In the genomic region with DNA sequence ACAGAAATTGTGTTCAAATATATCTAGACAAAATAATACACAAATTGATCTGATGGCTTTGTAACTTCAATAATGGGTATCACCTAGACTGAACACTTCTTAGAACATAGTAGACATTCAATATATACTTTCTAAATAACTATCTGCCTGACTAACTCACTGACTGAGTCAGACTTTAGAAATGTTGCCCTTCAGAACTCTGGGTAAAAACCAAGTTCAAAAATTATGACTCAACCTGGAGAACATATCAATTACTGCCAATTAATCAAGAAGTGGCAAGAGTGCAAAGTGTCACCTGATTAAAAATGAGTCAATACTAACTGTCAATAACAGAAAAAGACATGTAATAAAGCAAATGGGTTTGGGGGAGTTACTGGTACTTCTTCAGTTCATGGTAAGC, we compare ENCODE assay signal across 15 cellular contexts.
DNase-seq lines count a peak whose midpoint lies in the region; ATAC-seq, FAIRE-seq and TF ChIP-seq lines count a peak whose summit lies in the region.
"Had no signal": no experiment of that assay in that cellular context is flagged by ENCODE, and none has a peak within 500 bp of the region (broad histone marks: within the 10 kb centered on the region; RNA-seq: fewer than 3 reads in every experiment).

No MANE protein-coding gene starts in this region.

- no peak overlapping the region for H2AFZ ChIP-seq in keratinocyte (ENCODE audit: control insufficient read depth, low read length)

- no peaks in the 10 kb centered on the region for H3K27me3 ChIP-seq in brain microvascular endothelial cell (replicated peaks)
- H3K27me3 ChIP-seq in keratinocyte (ENCODE audit: control insufficient read depth, extremely low read depth, insufficient read depth, low read length), result no peaks in the 10 kb centered on the region

- DNase-seq in AG08396 (ENCODE audit: low spot score) (peak; percentile 38), HPDE6-E6E7 (ENCODE audit: extremely low spot score) (peak; percentile 41), brain microvascular endothelial cell (peak; percentile 52), keratinocyte (ENCODE audit: low read depth, low spot score) (peak; percentile 38), NCI-H82 (lab: John Stamatoyannopoulos, UW) (no peak), mucosa of descending colon (no peak)
- DNase-seq in stimulated activated naive B cell treated with anti-CD40 and anti-IgM and Interleukin-4, amounts not matched to agents 10 μg/mL and 1 μg/mL and 100 μg/mL, for 72 hours, result no peak
- DNase-seq in activated naive CD4-positive, alpha-beta T cell (lab: John Stamatoyannopoulos, UW), result no peak
- DNase-seq: GF-D8, midbrain, NCI-H1694, psoas muscle, SIG-M5 had no signal

- no peaks in the 10 kb centered on the region for H3K9me1 ChIP-seq in keratinocyte (ENCODE audit: control insufficient read depth, extremely low read depth, insufficient read depth, low read length)

- no peaks in the 10 kb centered on the region for H3K9me3 Mint-ChIP-seq in stimulated activated naive B cell treated with anti-CD40 and anti-IgM and Interleukin-4, amounts not matched to agents 10 μg/mL and 1 μg/mL and 100 μg/mL, for 72 hours
- H3K9me3 Mint-ChIP-seq: stimulated activated naive CD8-positive, alpha-beta T cell treated with anti-CD3 and anti-CD28 coated beads, Interleukin-15, Interleukin-2, amounts not matched to agents 100 ng/mL and 50 ng/mL, for 24 hours had no signal

- TF ChIP-seq CTCF in brain microvascular endothelial cell (IDR thresholded peaks at IDR 0.05; ENCODE audit: low read depth, low read length, missing control alignments) (no peak), keratinocyte (optimal IDR thresholded peaks at IDR 0.05 in 1 of 3, IDR thresholded peaks at IDR 0.05 in 1 of 3, conservative IDR thresholded peaks at IDR 0.05 in 1 of 3; ENCODE audit: extremely low read depth in 1 of 3, insufficient read depth in 2 of 3, low read length in 3 of 3) (no peak), mucosa of descending colon (IDR thresholded peaks at IDR 0.05) (no peak)

- intact Hi-C loops in mucosa of descending colon (cut with DNase I, micrococcal nuclease), result no loop called here

- H4K20me1 ChIP-seq in keratinocyte (ENCODE audit: control insufficient read depth, extremely low read depth, insufficient read depth, low read length), result no peaks in the 10 kb centered on the region

- dilution Hi-C loops in keratinocyte (cut with MboI; ENCODE audit: extremely low pct_ligation_motif_present, low sequenced_read_pairs), result no loop called here

- H3K4me1 ChIP-seq in keratinocyte (ENCODE audit: control insufficient read depth, extremely low read depth, insufficient read depth, low read length) (peaks cover 9% of the 10 kb centered on the region), mucosa of descending colon (ENCODE audit: low read depth) (no peaks in the 10 kb centered on the region)
- H3K4me1 ChIP-seq: psoas muscle had no signal

- H3K36me3 ChIP-seq in brain microvascular endothelial cell (replicated peaks) (no peaks in the 10 kb centered on the region), keratinocyte (ENCODE audit: control insufficient read depth in 2 of 2, extremely low read depth in 1 of 2, insufficient read depth in 2 of 2, low read length in 2 of 2) (no peaks in the 10 kb centered on the region), mucosa of descending colon (ENCODE audit: low read depth) (no peaks in the 10 kb centered on the region)

- FAIRE-seq in keratinocyte (lab: Jason Lieb, UNC), result peak; percentile 23

- no peaks in the 10 kb centered on the region for H3K27me3 Mint-ChIP-seq in stimulated activated naive B cell treated with anti-CD40 and anti-IgM and Interleukin-4, amounts not matched to agents 10 μg/mL and 1 μg/mL and 100 μg/mL, for 72 hours
- H3K27me3 Mint-ChIP-seq: stimulated activated naive CD8-positive, alpha-beta T cell treated with anti-CD3 and anti-CD28 coated beads, Interleukin-15, Interleukin-2, amounts not matched to agents 100 ng/mL and 50 ng/mL, for 24 hours had no signal

- H3K79me2 ChIP-seq in keratinocyte (ENCODE audit: control insufficient read depth, insufficient read depth, low read length), result no peaks in the 10 kb centered on the region

- no peaks in the 10 kb centered on the region for H3K36me3 Mint-ChIP-seq in stimulated activated naive B cell treated with anti-CD40 and anti-IgM and Interleukin-4, amounts not matched to agents 10 μg/mL and 1 μg/mL and 100 μg/mL, for 72 hours

- no peak overlapping the region for H3K9ac ChIP-seq in keratinocyte (ENCODE audit: control insufficient read depth, extremely low read depth, insufficient read depth, low read length)

- H3K9me3 ChIP-seq in keratinocyte (ENCODE audit: control insufficient read depth, low read depth, low read length) (no peaks in the 10 kb centered on the region), mucosa of descending colon (no peaks in the 10 kb centered on the region)
- H3K9me3 ChIP-seq: psoas muscle had no signal

- H3K27ac Mint-ChIP-seq in stimulated activated naive B cell treated with anti-CD40 and anti-IgM and Interleukin-4, amounts not matched to agents 10 μg/mL and 1 μg/mL and 100 μg/mL, for 72 hours, result no peak overlapping the region
- H3K27ac Mint-ChIP-seq: stimulated activated naive CD8-positive, alpha-beta T cell treated with anti-CD3 and anti-CD28 coated beads, Interleukin-15, Interleukin-2, amounts not matched to agents 100 ng/mL and 50 ng/mL, for 24 hours had no signal

- no peak overlapping the region for H3K4me3 ChIP-seq in brain microvascular endothelial cell (ENCODE audit: low read depth, low read length)
- H3K4me3 ChIP-seq in keratinocyte (ENCODE audit: control insufficient read depth in 2 of 3, extremely low read depth in 1 of 3, insufficient read depth in 2 of 3, low read depth in 1 of 3, low read length in 3 of 3), result no peak overlapping the region
- H3K4me3 ChIP-seq in mucosa of descending colon, result no peak overlapping the region
- H3K4me3 ChIP-seq: psoas muscle had no signal

- no peak overlapping the region for H3K4me2 ChIP-seq in keratinocyte (ENCODE audit: control insufficient read depth, extremely low read depth, insufficient read depth, low read depth, low read length)

- in situ Hi-C loops in brain microvascular endothelial cell (cut with HindIII; ENCODE audit: low pct_ligation_motif_present, low sequenced_read_pairs), result no loop called here

- no peaks in the 10 kb centered on the region for H3K4me1 Mint-ChIP-seq in stimulated activated naive B cell treated with anti-CD40 and anti-IgM and Interleukin-4, amounts not matched to agents 10 μg/mL and 1 μg/mL and 100 μg/mL, for 72 hours

- no peak for ATAC-seq in stimulated activated naive B cell treated with anti-CD40 and anti-IgM and Interleukin-4, amounts not matched to agents 10 μg/mL and 1 μg/mL and 100 μg/mL, for 72 hours (replicated peaks)
- ATAC-seq in mucosa of descending colon, result no peak

- H3K4me3 Mint-ChIP-seq in stimulated activated naive B cell treated with anti-CD40 and anti-IgM and Interleukin-4, amounts not matched to agents 10 μg/mL and 1 μg/mL and 100 μg/mL, for 72 hours, result no peak overlapping the region
- H3K4me3 Mint-ChIP-seq: stimulated activated naive CD8-positive, alpha-beta T cell treated with anti-CD3 and anti-CD28 coated beads, Interleukin-15, Interleukin-2, amounts not matched to agents 100 ng/mL and 50 ng/mL, for 24 hours had no signal

- H3K27ac ChIP-seq in brain microvascular endothelial cell, result peak overlapping the region; percentile 61
- H3K27ac ChIP-seq in keratinocyte (ENCODE audit: control insufficient read depth, insufficient read depth, low read length), result no peak overlapping the region
- H3K27ac ChIP-seq: psoas muscle, VCaP had no signal

Comparison
In these comparisons a context has a peak if more than half of its experiments do, and no peak if none do; other contexts are left out.
1. DNase-seq: peak in AG08396 (single experiment), HPDE6-E6E7 (single experiment), brain microvascular endothelial cell (single experiment) and keratinocyte (single experiment); none in stimulated activated naive B cell treated with anti-CD40 and anti-IgM and Interleukin-4, amounts not matched to agents 10 μg/mL and 1 μg/mL and 100 μg/mL, for 72 hours (single experiment), NCI-H82 (single experiment), activated naive CD4-positive, alpha-beta T cell (0 of 4) and mucosa of descending colon (0 of 3).